ENCODE assay signal across 23 cellular contexts in the genomic region with DNA sequence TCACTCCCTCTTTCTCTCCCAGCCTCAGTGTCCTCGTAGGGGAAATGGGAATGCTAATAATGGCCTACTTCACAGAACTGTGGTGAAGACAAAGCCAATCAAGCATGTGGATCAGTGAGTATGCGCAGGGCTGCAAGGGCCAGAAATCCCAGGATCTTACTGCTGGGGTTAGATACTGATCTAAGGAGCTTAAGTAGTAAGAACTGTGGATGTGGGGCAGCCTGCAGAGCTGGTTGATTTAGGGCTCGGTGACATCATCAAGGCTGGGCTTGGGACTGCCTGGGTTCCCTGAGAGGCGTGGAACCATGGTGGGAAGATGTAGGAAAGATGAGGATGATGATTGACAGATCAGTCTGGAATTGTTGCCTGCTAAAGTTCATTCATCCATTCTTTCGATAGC. TPM values are rescaled to one million over a fixed set of nuclear protein-coding genes. Genes with fewer than 3 reads are reported as not detected.
DNase-seq lines count a peak whose midpoint lies in the region; ATAC-seq, FAIRE-seq and TF ChIP-seq lines count a peak whose summit lies in the region.
"Had no signal": no experiment of that assay in that cellular context is flagged by ENCODE, and none has a peak within 500 bp of the region (broad histone marks: within the 10 kb centered on the region; RNA-seq: fewer than 3 reads in every experiment).

No MANE protein-coding gene starts in this region.

- POLR2A ChIA-PET in HepG2 (lab: Yijun Ruan, JAX): no interaction called here
- POLR2A ChIA-PET in GM12878 (lab: Charles Lee): interaction anchor here (0.5 kb wide), 1 partner anchor 142 kb away, joined by 5 read pairs; no protein-coding TSS in a partner anchor

- H3K4me2 ChIP-seq in HepG2 (ENCODE audit: low read depth, low read length) (no peak overlapping the region), GM12878 (ENCODE audit: control insufficient read depth, insufficient read depth) (no peak overlapping the region)
- H3K4me2 ChIP-seq: BLaER1 had no signal

- peaks cover 0 to 1% of the 10 kb centered on the region in 2 donors for H3K36me3 Mint-ChIP-seq in activated T-cell treated with anti-CD3 and anti-CD28 coated beads, Interleukin-2, amount 50 U/mL, for 72 hours (ENCODE audit: insufficient read depth in 2 of 2)
- no peaks in the 10 kb centered on the region for H3K36me3 Mint-ChIP-seq in activated naive CD4-positive, alpha-beta T cell treated with anti-CD3 and anti-CD28 coated beads for 36 hours (ENCODE audit: low read depth)

- H3K27me3 ChIP-seq in HepG2 (ENCODE audit: control insufficient read depth in 1 of 2, insufficient read depth in 2 of 2, low read length in 2 of 2) (no peaks in the 10 kb centered on the region), right lobe of liver (no peaks in the 10 kb centered on the region), GM12878 (replicated peaks in 1 of 2; ENCODE audit: control insufficient read depth in 2 of 2, insufficient read depth in 2 of 2, low read length in 1 of 2) (no peaks in the 10 kb centered on the region)
- H3K27me3 ChIP-seq: BLaER1 had no signal

- RAD21 ChIA-PET in GM12878 (lab: Charles Lee; ENCODE audit: unreplicated experiment): no interaction called here

- H3K9me3 Mint-ChIP-seq in activated T-cell treated with anti-CD3 and anti-CD28 coated beads, Interleukin-2, amount 50 U/mL, for 72 hours: no peaks in the 10 kb centered on the region
- H3K9me3 Mint-ChIP-seq in activated naive CD4-positive, alpha-beta T cell treated with anti-CD3 and anti-CD28 coated beads for 36 hours: no peaks in the 10 kb centered on the region

- SMC1A ChIA-PET in GM12878 (lab: Charles Lee; ENCODE audit: uncharacterized antibody, unreplicated experiment): no interaction called here

- TF ChIP-seq POLR2A in HepG2 (IDR thresholded peaks at IDR 0.05; ENCODE audit: insufficient read depth in 1 of 2, low read depth in 2 of 2, low read length in 2 of 2) (no peak), right lobe of liver (IDR thresholded peaks at IDR 0.05) (no peak), GM12878 (IDR thresholded peaks at IDR 0.05; ENCODE audit: low read depth, low read length) (0 out of 2 replicates have a peak, but pooled peaks have one; percentile 2)

- H4K20me1 ChIP-seq in HepG2 (ENCODE audit: insufficient read depth, low read length) (no peaks in the 10 kb centered on the region; the same call in 1 of the 2 replicates), GM12878 (ENCODE audit: control insufficient read depth, insufficient read depth) (no peaks in the 10 kb centered on the region)

- FAIRE-seq in HepG2 (lab: Jason Lieb, UNC) (peak; percentile 49), GM12878 (lab: Jason Lieb, UNC) (no peak)
- FAIRE-seq: GM12891, GM19239 had no signal

- in situ Hi-C loops in HepG2 (cut with HindIII; ENCODE audit: extremely low pct_ligation_motif_present, low pct_unique_long_range_greater_than_20kb): no loop called here
- in situ Hi-C loops in GM12878 (cut with MboI): no loop called here

- H3K36me3 ChIP-seq in HepG2 (replicated peaks in 1 of 2; ENCODE audit: control insufficient read depth in 1 of 2, insufficient read depth in 2 of 2, low read length in 2 of 2) (peaks cover 3 to 5% of the 10 kb centered on the region in 2 experiments; a peak in 3 of 5 replicates), right lobe of liver (no peaks in the 10 kb centered on the region), GM12878 (ENCODE audit: control insufficient read depth in 2 of 2, insufficient read depth in 2 of 2, low read length in 1 of 2) (no peaks in the 10 kb centered on the region)

- BruUV-seq in HepG2 (replicated peaks; lab: Mats Ljungman, UMichigan) (no TSS peak), GM12878 (replicated peaks; lab: Mats Ljungman, UMichigan) (no TSS peak)

- no peak overlapping the region for H3K27ac Mint-ChIP-seq in activated T-cell treated with anti-CD3 and anti-CD28 coated beads, Interleukin-2, amount 50 U/mL, for 72 hours
- no peak overlapping the region for H3K27ac Mint-ChIP-seq in activated naive CD4-positive, alpha-beta T cell treated with anti-CD3 and anti-CD28 coated beads for 36 hours
- H3K27ac Mint-ChIP-seq: CD14-positive monocyte had no signal

- ATAC-seq in HepG2: no peak
- ATAC-seq in right lobe of liver: no peak
- no peak for ATAC-seq in GM12878
- ATAC-seq in activated T-cell treated with anti-CD3 and anti-CD28 coated beads, Interleukin-2, amount 50 U/mL, for 72 hours (replicated peaks in 1 of 2): no peak

- H3K79me2 ChIP-seq in HepG2 (ENCODE audit: insufficient read depth, low read length) (no peaks in the 10 kb centered on the region), GM12878 (ENCODE audit: control insufficient read depth, insufficient read depth, low read length) (no peaks in the 10 kb centered on the region)

- H3K27me3 Mint-ChIP-seq in activated T-cell treated with anti-CD3 and anti-CD28 coated beads, Interleukin-2, amount 50 U/mL, for 72 hours (ENCODE audit: low read depth): no peaks in the 10 kb centered on the region
- no peaks in the 10 kb centered on the region for H3K27me3 Mint-ChIP-seq in activated naive CD4-positive, alpha-beta T cell treated with anti-CD3 and anti-CD28 coated beads for 36 hours (ENCODE audit: low read depth)

- no peak for DNase-seq in HepG2 (ENCODE audit: low spot score)
- DNase-seq in right lobe of liver: no peak
- DNase-seq in GM12878 (ENCODE audit: low read depth, low spot score): no peak
- peak; percentile 67 for DNase-seq in islet precursor cell
- no peak for DNase-seq in SIG-M5 treated with dmso at 0.1 percent for 504 hours (lab: John Stamatoyannopoulos, UW; ENCODE audit: unreplicated experiment)
- DNase-seq in activated T-cell treated with anti-CD3 and anti-CD28 coated beads, Interleukin-2, amount 50 U/mL, for 72 hours: no peak
- DNase-seq in activated naive CD4-positive, alpha-beta T cell treated with anti-CD3 and anti-CD28 coated beads for 36 hours: no peak
- DNase-seq: 8988T; CD4-positive, alpha-beta memory T cell; DMS153; DMS79; GF-D8; GM23248; HCEC 1CT had no signal

- H2AFZ ChIP-seq in HepG2 (ENCODE audit: low read length) (no peak overlapping the region), GM12878 (ENCODE audit: control insufficient read depth, low read depth, low read length) (no peak overlapping the region)
- H2AFZ ChIP-seq: GM23248 had no signal

- CTCF ChIA-PET in HepG2 (lab: Yijun Ruan, JAX; ENCODE audit: low intra/inter-chr PET ratio, low total read pairs) (no interaction called here), GM12878 (lab: Yijun Ruan, JAX) (no interaction called here)
- CTCF ChIA-PET in activated naive CD4-positive, alpha-beta T cell treated with anti-CD3 and anti-CD28 coated beads for 36 hours (lab: Charles Lee): interaction anchor here (0.8 kb wide), 1 partner anchor 10 kb away, joined by 3 read pairs; no protein-coding TSS in a partner anchor

- TF ChIP-seq EP300 in HepG2 (IDR thresholded peaks at IDR 0.05; ENCODE audit: low read depth in 2 of 2, low read length in 2 of 2) (no peak), HepG2 (CRISPR knock-in tag; IDR thresholded peaks at IDR 0.05; ENCODE audit: borderline replicate concordance) (no peak), GM12878 (IDR thresholded peaks at IDR 0.05; ENCODE audit: borderline replicate concordance in 1 of 2, control insufficient read depth in 1 of 2, low read depth in 2 of 2, low read length in 2 of 2) (no peak)

- peaks cover 17% of the 10 kb centered on the region for H3K4me1 ChIP-seq in HepG2 (ENCODE audit: insufficient read depth, low read length)
- H3K4me1 ChIP-seq in right lobe of liver: peaks cover 0 to 7% (median 4%) of the 10 kb centered on the region in 4 donors
- H3K4me1 ChIP-seq in GM12878 (ENCODE audit: control insufficient read depth, insufficient read depth, low read length): no peaks in the 10 kb centered on the region

- TF ChIP-seq CTCF in HepG2 (CRISPR knock-in tag; IDR thresholded peaks at IDR 0.05): no peak
- TF ChIP-seq CTCF in right lobe of liver (IDR thresholded peaks at IDR 0.05): no peak
- no peak for TF ChIP-seq CTCF in GM12878 (IDR thresholded peaks at IDR 0.05 in 2 of 3, conservative IDR thresholded peaks at IDR 0.05 in 1 of 3; ENCODE audit: control insufficient read depth in 2 of 3, extremely low read depth in 1 of 3, insufficient read depth in 1 of 3, low read depth in 3 of 3, low read length in 3 of 3)

- H3K27ac ChIP-seq in HepG2 (ENCODE audit: extremely low read length, insufficient read depth, low read length): no peak overlapping the region
- no peak overlapping the region for H3K27ac ChIP-seq in right lobe of liver
- no peak overlapping the region for H3K27ac ChIP-seq in GM12878 (ENCODE audit: control insufficient read depth, insufficient read depth)
- H3K27ac ChIP-seq: BLaER1, GM23248, HL-60 had no signal

- WGBS in HepG2 (ENCODE audit: low lambda C conversion rate): 93% methylated on average over 5 of the region's 5 CpGs
- WGBS in right lobe of liver (ENCODE audit: insufficient coverage, low coverage, low lambda C conversion rate, missing lambda C conversion rate): 91% methylated on average over 4 of the region's 5 CpGs
- 70% methylated on average over 5 of the region's 5 CpGs for WGBS in GM12878 (ENCODE audit: insufficient coverage, insufficient replicate concordance, low lambda C conversion rate, missing lambda C conversion rate)

- H3K4me1 Mint-ChIP-seq in activated T-cell treated with anti-CD3 and anti-CD28 coated beads, Interleukin-2, amount 50 U/mL, for 72 hours (ENCODE audit: low read depth): peaks cover 5% of the 10 kb centered on the region
- peaks cover 7% of the 10 kb centered on the region for H3K4me1 Mint-ChIP-seq in activated naive CD4-positive, alpha-beta T cell treated with anti-CD3 and anti-CD28 coated beads for 36 hours (ENCODE audit: low read depth)

- H3K9me3 ChIP-seq in HepG2 (ENCODE audit: low read length) (no peaks in the 10 kb centered on the region), right lobe of liver (no peaks in the 10 kb centered on the region), GM12878 (replicated peaks; ENCODE audit: control insufficient read depth, insufficient read depth, low read length) (no peaks in the 10 kb centered on the region)
- H3K9me3 ChIP-seq: BLaER1 had no signal

- TF ChIP-seq RAD21 in HepG2 (CRISPR knock-in tag; IDR thresholded peaks at IDR 0.05): no peak
- no peak for TF ChIP-seq RAD21 in GM12878 (IDR thresholded peaks at IDR 0.05; ENCODE audit: insufficient read depth, low read depth, low read length)

- no peak overlapping the region for H3K4me3 ChIP-seq in HepG2 (replicated peaks in 1 of 3; ENCODE audit: insufficient read depth in 1 of 3, low read depth in 2 of 3, low read length in 3 of 3)
- H3K4me3 ChIP-seq in right lobe of liver: no peak overlapping the region
- H3K4me3 ChIP-seq in GM12878: no peak overlapping the region
- H3K4me3 ChIP-seq: BLaER1, GM23248 had no signal

- H3K9ac ChIP-seq in HepG2 (ENCODE audit: insufficient read depth, low read depth, low read length) (no peak overlapping the region), GM12878 (ENCODE audit: control insufficient read depth, insufficient read depth, low read length) (no peak overlapping the region)
- H3K9ac ChIP-seq: BLaER1, GM23248 had no signal

- no peak overlapping the region for H3K4me3 Mint-ChIP-seq in activated T-cell treated with anti-CD3 and anti-CD28 coated beads, Interleukin-2, amount 50 U/mL, for 72 hours
- H3K4me3 Mint-ChIP-seq in activated naive CD4-positive, alpha-beta T cell treated with anti-CD3 and anti-CD28 coated beads for 36 hours: no peak overlapping the region
- H3K4me3 Mint-ChIP-seq: CD14-positive monocyte; CD4-positive, alpha-beta memory T cell; IgD-negative memory B cell had no signal

- intact Hi-C loops in HepG2 (cut with micrococcal nuclease; ENCODE audit: unreplicated experiment): no loop called here
- intact Hi-C loops in right lobe of liver (cut with DNase I): loop anchor here (5.0 to 10.0 kb wide), 3 partner anchors 44 to 104 kb away; no protein-coding TSS in a partner anchor
- intact Hi-C loops in GM12878 (cut with micrococcal nuclease; ENCODE audit: unreplicated experiment): no loop called here
- intact Hi-C loops in activated naive CD4-positive, alpha-beta T cell treated with anti-CD3 and anti-CD28 coated beads for 36 hours (cut with micrococcal nuclease): no loop called here

RNA-seq across cellular contexts. Expression of gene GOSR2, which starts 25.6 kb away (rescaled TPM):
- total RNA-seq in HepG2 (2016; rRNA removed; fragmentation: Illumina TruSeq; extraction: Trizol): 63.9 and 69.8 TPM in 2 replicates
- total RNA-seq in HepG2 (2016; cell fraction: cytosol; rRNA removed; fragmentation: Illumina TruSeq; extraction: Trizol; ENCODE audit: low read depth): 32.8 and 35.9 TPM in 2 replicates
- 60.6 and 68.2 TPM in 2 replicates for total RNA-seq in HepG2 (2016; cell fraction: insoluble cytoplasmic fraction; rRNA removed; fragmentation: Illumina TruSeq; extraction: Trizol)
- 50.4 and 52.5 TPM in 2 replicates for total RNA-seq in HepG2 (2016; cell fraction: membrane; rRNA removed; fragmentation: Illumina TruSeq; extraction: Trizol)
- total RNA-seq in HepG2 (2016; cell fraction: nucleus; rRNA removed; fragmentation: Illumina TruSeq; extraction: Trizol): 67.6 and 76.5 TPM in 2 replicates
- polyA plus RNA-seq in HepG2 (2011; rRNA removed): 61.5 and 63.7 TPM in 2 replicates
- 37.5 and 43.3 TPM in 2 replicates for polyA plus RNA-seq in HepG2 (2011; cell fraction: cytosol; rRNA removed)
- polyA plus RNA-seq in HepG2 (2011; cell fraction: nucleus; rRNA removed): 85.8 and 95.1 TPM in 2 replicates
- polyA plus RNA-seq in HepG2 (2012): 31.0 and 31.7 TPM in 2 replicates
- polyA plus RNA-seq in HepG2 (2016; cell fraction: cytosol; fragmentation: Illumina TruSeq; extraction: Trizol; ENCODE audit: low read depth): 34.8 and 42.5 TPM in 2 replicates
- polyA plus RNA-seq in HepG2 (2016; cell fraction: insoluble cytoplasmic fraction; fragmentation: Illumina TruSeq; extraction: Trizol; ENCODE audit: low read depth): 68.7 and 71.7 TPM in 2 replicates
- 40.0 and 42.5 TPM in 2 replicates for polyA plus RNA-seq in HepG2 (2016; cell fraction: membrane; fragmentation: Illumina TruSeq; extraction: Trizol; ENCODE audit: low read depth)
- polyA plus RNA-seq in HepG2 (2016; cell fraction: nucleus; fragmentation: Illumina TruSeq; extraction: Trizol; ENCODE audit: insufficient read depth, low read depth): 61.9 and 64.3 TPM in 2 replicates
- polyA minus RNA-seq in HepG2 (2011; rRNA and poly(A)+ RNA removed; ENCODE audit: low replicate concordance): 76.3 and 91.4 TPM in 2 replicates
- polyA minus RNA-seq in HepG2 (2011; cell fraction: cytosol; rRNA and poly(A)+ RNA removed): 18.7 and 21.0 TPM in 2 replicates
- 181 and 186 TPM in 2 replicates for polyA minus RNA-seq in HepG2 (2011; cell fraction: nucleus; rRNA and poly(A)+ RNA removed)
- 10 to 100 TPM; 22.9 to 44.1 (median 33.3) TPM for total RNA-seq in right lobe of liver
- 153 and 161 TPM in 2 replicates for total RNA-seq in GM12878 (2013; cell fraction: nucleolus; rRNA removed)
- total RNA-seq in GM12878 (2014; rRNA removed): 31.2 and 35.3 TPM in 2 replicates
- 28.7 and 30.1 TPM in 2 replicates for total RNA-seq in GM12878 (2014; rRNA removed; fragmentation: Illumina TruSeq; extraction: Trizol)
- total RNA-seq in GM12878 (2021): 41.4 and 43.4 TPM in 2 replicates
- 21.3 TPM for polyA plus RNA-seq in GM12878 (2011; ENCODE audit: low read depth)
- polyA plus RNA-seq in GM12878 (2011; rRNA removed): 51.8 and 60.4 TPM in 2 replicates
- 43.8 and 47.7 TPM in 2 replicates for polyA plus RNA-seq in GM12878 (2011; cell fraction: cytosol; rRNA removed)
- polyA plus RNA-seq in GM12878 (2011; cell fraction: nucleus; rRNA removed): 63.8 and 70.5 TPM in 2 replicates
- 27.7 and 28.7 TPM in 2 replicates for polyA plus RNA-seq in GM12878 (2012)
- polyA plus RNA-seq in GM12878 (2014; fragmentation: Illumina TruSeq; extraction: Trizol): 34.9 and 35.7 TPM in 2 replicates
- polyA plus RNA-seq in GM12878 (2014; fragmentation: Nextera tagmentation; extraction: Ambion mirVana): 10 to 100 TPM; 49.2 to 59.1 TPM
- polyA plus RNA-seq in GM12878 (2014; rRNA removed): 35.4 and 44.8 TPM in 2 replicates
- 10 to 100 TPM; 59.7 to 64.5 TPM for polyA plus RNA-seq in GM12878 (2016; fragmentation: Nextera tagmentation; extraction: Ambion mirVana)
- polyA minus RNA-seq in GM12878 (2011; rRNA and poly(A)+ RNA removed): 62.2 and 62.3 TPM in 2 replicates
- polyA minus RNA-seq in GM12878 (2011; cell fraction: cytosol; rRNA and poly(A)+ RNA removed): 9.0 and 14.3 TPM in 2 replicates
- polyA minus RNA-seq in GM12878 (2011; cell fraction: nucleus; rRNA and poly(A)+ RNA removed): 49.7 and 73.7 TPM in 2 replicates
- total RNA-seq in activated T-cell treated with anti-CD3 and anti-CD28 coated beads, Interleukin-2, amount 50 U/mL, for 72 hours: 10 to 100 TPM; 41.3 to 45.9 TPM
- 10 to 100 TPM; 32.8 to 38.1 TPM for total RNA-seq in activated naive CD4-positive, alpha-beta T cell treated with anti-CD3 and anti-CD28 coated beads for 36 hours

RNA-seq across cellular contexts. Expression of gene RPRML, which starts 30.5 kb away (rescaled TPM):
- not detected in 2 replicates for total RNA-seq in HepG2 (2016; rRNA removed; fragmentation: Illumina TruSeq; extraction: Trizol)
- total RNA-seq in HepG2 (2016; cell fraction: cytosol; rRNA removed; fragmentation: Illumina TruSeq; extraction: Trizol; ENCODE audit: low read depth): not detected in 2 replicates
- total RNA-seq in HepG2 (2016; cell fraction: insoluble cytoplasmic fraction; rRNA removed; fragmentation: Illumina TruSeq; extraction: Trizol): not detected in 2 replicates
- not detected in 2 replicates for total RNA-seq in HepG2 (2016; cell fraction: membrane; rRNA removed; fragmentation: Illumina TruSeq; extraction: Trizol)
- total RNA-seq in HepG2 (2016; cell fraction: nucleus; rRNA removed; fragmentation: Illumina TruSeq; extraction: Trizol): not detected in 2 replicates
- polyA plus RNA-seq in HepG2 (2011; rRNA removed): not detected in 2 replicates
- not detected in 2 replicates for polyA plus RNA-seq in HepG2 (2011; cell fraction: cytosol; rRNA removed)
- not detected in 2 replicates for polyA plus RNA-seq in HepG2 (2011; cell fraction: nucleus; rRNA removed)
- 0.17 TPM in 1 of 2 replicates, not detected in the other for polyA plus RNA-seq in HepG2 (2012)
- polyA plus RNA-seq in HepG2 (2016; cell fraction: cytosol; fragmentation: Illumina TruSeq; extraction: Trizol; ENCODE audit: low read depth): not detected in 2 replicates
- not detected in 2 replicates for polyA plus RNA-seq in HepG2 (2016; cell fraction: insoluble cytoplasmic fraction; fragmentation: Illumina TruSeq; extraction: Trizol; ENCODE audit: low read depth)
- polyA plus RNA-seq in HepG2 (2016; cell fraction: membrane; fragmentation: Illumina TruSeq; extraction: Trizol; ENCODE audit: low read depth): not detected in 2 replicates
- not detected in 2 replicates for polyA plus RNA-seq in HepG2 (2016; cell fraction: nucleus; fragmentation: Illumina TruSeq; extraction: Trizol; ENCODE audit: insufficient read depth, low read depth)
- not detected in 2 replicates for polyA minus RNA-seq in HepG2 (2011; rRNA and poly(A)+ RNA removed; ENCODE audit: low replicate concordance)
- polyA minus RNA-seq in HepG2 (2011; cell fraction: cytosol; rRNA and poly(A)+ RNA removed): not detected in 2 replicates
- polyA minus RNA-seq in HepG2 (2011; cell fraction: nucleus; rRNA and poly(A)+ RNA removed): not detected in 2 replicates
- under 1 TPM in 1 of 6 experiments, not detected in 5; 0.25 TPM for total RNA-seq in right lobe of liver
- total RNA-seq in GM12878 (2013; cell fraction: nucleolus; rRNA removed): not detected in 2 replicates
- not detected in 2 replicates for total RNA-seq in GM12878 (2014; rRNA removed)
- not detected in 2 replicates for total RNA-seq in GM12878 (2014; rRNA removed; fragmentation: Illumina TruSeq; extraction: Trizol)
- total RNA-seq in GM12878 (2021): not detected in 2 replicates
- polyA plus RNA-seq in GM12878 (2011; ENCODE audit: low read depth): not detected
- not detected in 2 replicates for polyA plus RNA-seq in GM12878 (2011; rRNA removed)
- polyA plus RNA-seq in GM12878 (2011; cell fraction: cytosol; rRNA removed): not detected in 2 replicates
- polyA plus RNA-seq in GM12878 (2011; cell fraction: nucleus; rRNA removed): not detected in 2 replicates
- polyA plus RNA-seq in GM12878 (2012): not detected in 2 replicates
- polyA plus RNA-seq in GM12878 (2014; fragmentation: Illumina TruSeq; extraction: Trizol): not detected in 2 replicates
- polyA plus RNA-seq in GM12878 (2014; fragmentation: Nextera tagmentation; extraction: Ambion mirVana): not detected
- polyA plus RNA-seq in GM12878 (2014; rRNA removed): not detected in 2 replicates
- polyA plus RNA-seq in GM12878 (2016; fragmentation: Nextera tagmentation; extraction: Ambion mirVana): not detected
- not detected in 2 replicates for polyA minus RNA-seq in GM12878 (2011; rRNA and poly(A)+ RNA removed)
- polyA minus RNA-seq in GM12878 (2011; cell fraction: cytosol; rRNA and poly(A)+ RNA removed): not detected in 2 replicates
- polyA minus RNA-seq in GM12878 (2011; cell fraction: nucleus; rRNA and poly(A)+ RNA removed): not detected in 2 replicates
- total RNA-seq in activated T-cell treated with anti-CD3 and anti-CD28 coated beads, Interleukin-2, amount 50 U/mL, for 72 hours: not detected
- not detected for total RNA-seq in activated naive CD4-positive, alpha-beta T cell treated with anti-CD3 and anti-CD28 coated beads for 36 hours
- total RNA-seq: A673; CD4-positive, alpha-beta memory T cell; GM23248; HT1080 had no signal
- polyA plus RNA-seq: AG04450; CD14-positive monocyte; CD4-positive, alpha-beta memory T cell; GM23248 had no signal

Comparison
In these comparisons a context has a peak if more than half of its experiments do, and no peak if none do; other contexts are left out.
1. intact Hi-C loops: an anchor here in right lobe of liver (5.0 to 10.0 kb wide); none called in HepG2, GM12878 and activated naive CD4-positive, alpha-beta T cell treated with anti-CD3 and anti-CD28 coated beads for 36 hours.
2. Of the 75 proteins assayed by ChIP-seq in both HepG2 and GM12878: peak only in HepG2: none; only in GM12878: POLR2A; in both: none; in neither: 72; mixed calls (peak in some experiments, not most) for 2.